In the genomic region with DNA sequence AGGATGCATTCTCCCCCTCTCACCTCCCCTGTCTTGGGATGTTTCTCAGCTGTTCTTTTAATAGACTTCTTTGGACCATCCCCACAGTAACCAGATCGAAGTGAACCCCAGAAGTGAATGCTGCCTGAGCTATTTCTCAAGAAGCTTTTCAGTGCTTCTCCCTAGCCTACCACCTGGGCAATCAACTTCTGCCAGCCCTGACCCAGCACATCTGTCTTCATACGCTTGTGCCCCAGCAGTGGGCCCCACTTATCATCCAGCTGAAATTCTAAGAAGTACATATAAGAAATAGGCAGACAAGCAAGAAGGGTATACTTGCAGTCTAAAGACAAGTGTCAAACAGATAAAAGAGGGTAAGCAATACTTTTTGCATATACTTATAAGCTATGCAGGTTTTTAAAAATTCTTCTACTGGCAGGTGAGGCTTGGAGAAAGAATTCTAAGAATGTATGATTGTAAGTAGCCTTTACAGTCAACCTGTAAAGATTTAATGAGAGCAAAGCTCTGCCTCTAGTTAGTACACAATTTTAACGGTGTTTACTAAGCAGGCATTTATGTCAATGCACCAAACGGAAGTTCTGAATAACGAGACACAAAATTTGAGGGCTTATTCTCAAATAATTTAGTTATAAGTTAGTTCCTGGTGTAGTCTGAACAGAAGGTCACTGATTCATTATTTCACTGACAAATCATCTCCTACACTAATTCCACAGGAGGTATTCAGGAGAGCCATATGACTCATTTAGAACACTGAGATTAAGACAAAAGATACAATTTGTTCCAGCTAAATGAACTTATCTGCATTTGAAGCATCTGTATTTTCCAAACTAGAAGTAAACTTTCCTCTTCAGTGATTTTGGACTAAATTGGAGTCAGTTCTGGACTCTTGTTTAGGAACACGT, we compare ENCODE assay signal across 16 cellular contexts.
DNase-seq lines count a peak whose midpoint lies in the region; ATAC-seq and TF ChIP-seq lines count a peak whose summit lies in the region.
"Had no signal": no experiment of that assay in that cellular context is flagged by ENCODE, and none has a peak within 500 bp of the region (broad histone marks: within the 10 kb centered on the region; RNA-seq: fewer than 3 reads in every experiment).

No MANE protein-coding gene starts in this region.

- TF ChIP-seq POLR2A in HCT116 (IDR thresholded peaks at IDR 0.05; ENCODE audit: borderline replicate concordance, extremely low read depth, insufficient read depth, insufficient read length) (no peak), body of pancreas (IDR thresholded peaks at IDR 0.05) (no peak), suprapubic skin (IDR thresholded peaks at IDR 0.05) (no peak)

- intact Hi-C loops in HCT116 (cut with micrococcal nuclease): no loop called here
- intact Hi-C loops in body of pancreas (cut with DNase I): no loop called here

- H3K27ac ChIP-seq in HCT116 (ENCODE audit: low read depth, low read length) (no peak overlapping the region), VCaP (peak overlapping the region; percentile 77), body of pancreas (no peak overlapping the region), suprapubic skin (no peak overlapping the region), hepatocyte (no peak overlapping the region)
- H3K27ac ChIP-seq: SJSA1, WERI-Rb-1 had no signal

- ATAC-seq in HCT116 (no peak), body of pancreas (no peak)
- ATAC-seq: activated CD8-positive, alpha-beta memory T cell treated with anti-CD3 and anti-CD28 coated beads, Interleukin-2, amount 10 ng/mL, durations not matched to agents 7 days and 5 days; right cardiac atrium had no signal

- no peak for TF ChIP-seq CTCF in HCT116 (IDR thresholded peaks at IDR 0.05 in 2 of 3, conservative IDR thresholded peaks at IDR 0.05 in 1 of 3; ENCODE audit: borderline replicate concordance in 1 of 3, insufficient read depth in 1 of 3, low read depth in 2 of 3, low read length in 2 of 3)
- TF ChIP-seq CTCF in VCaP (conservative IDR thresholded peaks at IDR 0.05): no peak
- TF ChIP-seq CTCF in fibroblast of the aortic adventitia (IDR thresholded peaks at IDR 0.05; ENCODE audit: insufficient read depth, low read length): no peak
- TF ChIP-seq CTCF in body of pancreas (IDR thresholded peaks at IDR 0.05): no peak
- no peak for TF ChIP-seq CTCF in suprapubic skin (IDR thresholded peaks at IDR 0.05)
- no peak for TF ChIP-seq CTCF in hepatocyte (IDR thresholded peaks at IDR 0.05; ENCODE audit: poor library complexity)

- POLR2A ChIA-PET in HCT116 (lab: Charles Lee): no interaction called here

- 83 to 87% methylated on average over 6 of the region's 6 CpGs for WGBS in body of pancreas, 2 donors
- 92% methylated on average over 6 of the region's 6 CpGs for WGBS in suprapubic skin
- WGBS in hepatocyte (ENCODE audit: low lambda C conversion rate, missing lambda C conversion rate): 62% methylated on average over 6 of the region's 6 CpGs

- no peak for TF ChIP-seq EP300 in suprapubic skin (IDR thresholded peaks at IDR 0.05)

- peak overlapping the region; percentile 7 for H3K4me2 ChIP-seq in HCT116 (ENCODE audit: low read length)
- no peak overlapping the region for H3K4me2 ChIP-seq in hepatocyte

- H2AFZ ChIP-seq in HCT116 (ENCODE audit: low read depth, low read length, poor library complexity, severe bottlenecking) (no peak overlapping the region), hepatocyte (no peak overlapping the region)

- H4K20me1 ChIP-seq in HCT116 (ENCODE audit: insufficient read depth) (no peaks in the 10 kb centered on the region), hepatocyte (ENCODE audit: insufficient read depth, poor library complexity, severe bottlenecking) (no peaks in the 10 kb centered on the region)

- H3K9ac ChIP-seq in HCT116 (ENCODE audit: low read length): no peak overlapping the region

- H3K79me2 ChIP-seq in HCT116 (ENCODE audit: insufficient read depth, low read length) (no peaks in the 10 kb centered on the region), hepatocyte (no peaks in the 10 kb centered on the region)

- BruUV-seq in HCT116 (replicated peaks; lab: Mats Ljungman, UMichigan): no TSS peak

- no peak for TF ChIP-seq RAD21 in HCT116 (IDR thresholded peaks at IDR 0.05; ENCODE audit: low read depth)

- H3K9me2 ChIP-seq in HCT116 (ENCODE audit: insufficient read depth): no peaks in the 10 kb centered on the region
- no peaks in the 10 kb centered on the region for H3K9me2 ChIP-seq in hepatocyte (replicated peaks; ENCODE audit: insufficient read depth)

- CTCF ChIA-PET in HCT116 (lab: Charles Lee): no interaction called here

- RAD21 ChIA-PET in HCT116 (lab: Charles Lee; ENCODE audit: low non-redundant PET in 1 of 2, low total read pairs in 2 of 2, uncharacterized antibody in 2 of 2, unreplicated experiment in 2 of 2): interaction anchor here in 1 of 2 experiments (0.6 kb wide), 1 partner anchor 282 kb away, joined by 5 read pairs; no protein-coding TSS in a partner anchor

- peaks cover 0 to 11% of the 10 kb centered on the region in 2 experiments; a peak in 2 of 4 replicates for H3K4me1 ChIP-seq in HCT116 (ENCODE audit: control insufficient read depth in 1 of 2, insufficient read depth in 2 of 2, low read length in 2 of 2)
- H3K4me1 ChIP-seq in body of pancreas: no peaks in the 10 kb centered on the region
- no peaks in the 10 kb centered on the region for H3K4me1 ChIP-seq in suprapubic skin
- H3K4me1 ChIP-seq in hepatocyte (ENCODE audit: insufficient read depth): peaks cover 8% of the 10 kb centered on the region
- H3K4me1 ChIP-seq: SJSA1 had no signal

- DNase-seq in HCT116 (ENCODE audit: low read depth, low spot score) (no peak), fibroblast of the aortic adventitia (ENCODE audit: low read depth) (peak; percentile 50), skeletal muscle cell (ENCODE audit: low read depth) (peak; percentile 39), NCI-H446 treated with DMSO at 0.1 percent for 48 hours (lab: John Stamatoyannopoulos, UW) (no peak), body of pancreas (no peak), suprapubic skin (ENCODE audit: low spot score in 2 of 2) (no peak), hepatocyte (ENCODE audit: low spot score) (no peak)
- DNase-seq: activated CD8-positive, alpha-beta memory T cell treated with anti-CD3 and anti-CD28 coated beads, Interleukin-2, amount 10 ng/mL, durations not matched to agents 7 days and 5 days; activated naive CD4-positive, alpha-beta T cell treated with anti-CD3 and anti-CD28 coated beads for 36 hours; CD4-positive, alpha-beta T cell; naive B cell; NCI-H2081; right cardiac atrium; WERI-Rb-1 had no signal

- H3K4me3 ChIP-seq in HCT116 (replicated peaks in 1 of 2; ENCODE audit: low read depth in 1 of 2, low read length in 2 of 2) (no peak overlapping the region), fibroblast of the aortic adventitia (ENCODE audit: low read depth, low read length) (no peak overlapping the region), skeletal muscle cell (ENCODE audit: low read depth, low read length) (no peak overlapping the region), body of pancreas (no peak overlapping the region), suprapubic skin (no peak overlapping the region), hepatocyte (no peak overlapping the region)
- H3K4me3 ChIP-seq: SJSA1 had no signal

- H3K27me3 ChIP-seq in HCT116 (ENCODE audit: insufficient read depth, low read length): no peaks in the 10 kb centered on the region
- H3K27me3 ChIP-seq in body of pancreas: no peaks in the 10 kb centered on the region
- no peaks in the 10 kb centered on the region for H3K27me3 ChIP-seq in suprapubic skin
- H3K27me3 ChIP-seq in hepatocyte: no peaks in the 10 kb centered on the region

- H3K9me3 ChIP-seq in HCT116 (ENCODE audit: control insufficient read depth in 1 of 2, insufficient read depth in 1 of 2, low read depth in 1 of 2, low read length in 2 of 2) (no peaks in the 10 kb centered on the region), body of pancreas (no peaks in the 10 kb centered on the region), suprapubic skin (no peaks in the 10 kb centered on the region), hepatocyte (ENCODE audit: low read depth) (no peaks in the 10 kb centered on the region)
- H3K9me3 ChIP-seq: SJSA1 had no signal

- no peaks in the 10 kb centered on the region for H3K36me3 ChIP-seq in HCT116 (ENCODE audit: control insufficient read depth in 1 of 2, insufficient read depth in 2 of 2, low read length in 2 of 2)
- H3K36me3 ChIP-seq in body of pancreas (replicated peaks in 1 of 2; ENCODE audit: insufficient read depth in 1 of 2, low read depth in 2 of 2): no peaks in the 10 kb centered on the region
- H3K36me3 ChIP-seq in suprapubic skin: no peaks in the 10 kb centered on the region
- no peaks in the 10 kb centered on the region for H3K36me3 ChIP-seq in hepatocyte (replicated peaks; ENCODE audit: insufficient read depth, low read depth)
- H3K36me3 ChIP-seq: SJSA1, WERI-Rb-1 had no signal

TF ChIP-seq in HCT116, 20 proteins besides CTCF, POLR2A, EP300 and RAD21:
- TF ChIP-seq SRF (IDR thresholded peaks at IDR 0.05; ENCODE audit: low read depth) (no peak), TCF7L2 (IDR thresholded peaks at IDR 0.05; ENCODE audit: borderline replicate concordance, extremely low read depth, insufficient read depth, insufficient read length) (no peak), ZNF274 (IDR thresholded peaks at IDR 0.05; ENCODE audit: low read depth, low read length) (no peak), ELF1 (IDR thresholded peaks at IDR 0.05; ENCODE audit: borderline replicate concordance, low read depth) (no peak), FOSL1 (IDR thresholded peaks at IDR 0.05; ENCODE audit: low read depth) (no peak; the same call in 1 of the 2 replicates), EZH2phosphoT487 (IDR thresholded peaks at IDR 0.05; ENCODE audit: borderline replicate concordance) (no peak), EGR1 (IDR thresholded peaks at IDR 0.05; ENCODE audit: low read depth) (no peak), SP1 (IDR thresholded peaks at IDR 0.05; ENCODE audit: low read depth) (no peak), CEBPB (IDR thresholded peaks at IDR 0.05; ENCODE audit: low read depth) (no peak)
- TF ChIP-seq, protein P1, sequence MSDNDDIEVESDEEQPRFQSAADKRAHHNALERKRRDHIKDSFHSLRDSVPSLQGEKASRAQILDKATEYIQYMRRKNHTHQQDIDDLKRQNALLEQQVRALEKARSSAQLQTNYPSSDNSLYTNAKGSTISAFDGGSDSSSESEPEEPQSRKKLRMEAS (IDR thresholded peaks at IDR 0.05): no peak

Comparison
In these comparisons a context has a peak if more than half of its experiments do, and no peak if none do; other contexts are left out.
1. DNase-seq: peak in fibroblast of the aortic adventitia (single experiment) and skeletal muscle cell (single experiment); none in HCT116 (single experiment), NCI-H446 treated with DMSO at 0.1 percent for 48 hours (single experiment), body of pancreas (0 of 4), suprapubic skin (0 of 2) and hepatocyte (single experiment).